In the genomic region with DNA sequence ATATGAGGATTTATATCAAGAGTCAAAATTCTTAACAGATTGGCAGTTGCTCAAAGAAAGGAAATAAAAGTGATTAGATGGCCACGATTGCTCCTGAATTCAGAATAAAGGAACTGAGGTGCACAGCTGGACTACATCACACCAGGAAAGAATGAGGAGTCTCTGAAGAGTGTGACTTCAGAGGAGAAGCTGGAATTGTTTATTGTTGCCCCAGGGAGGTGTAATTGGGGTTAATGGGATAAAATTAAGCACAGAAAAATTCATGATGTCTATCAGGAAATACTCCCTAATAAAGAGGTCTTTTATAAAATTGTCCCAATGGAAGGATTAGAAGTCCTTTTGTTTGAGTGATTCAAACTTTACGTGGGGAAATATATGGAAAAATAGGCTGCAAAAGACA, we compare ENCODE assay signal across 32 cellular contexts.
"Had no signal": no experiment of that assay in that cellular context is flagged by ENCODE, and none has a peak within 500 bp of the region (broad histone marks: within the 10 kb centered on the region; RNA-seq: fewer than 3 reads in every experiment).

No MANE protein-coding gene starts in this region.

- H3K27me3 Mint-ChIP-seq: activated B cell treated with CpG ODN at 0.5 μM for 24 hours; activated CD8-positive, alpha-beta T cell treated with anti-CD3 and anti-CD28 coated beads for 36 hours; activated naive CD8-positive, alpha-beta T cell treated with anti-CD3 and anti-CD28 coated beads for 36 hours; activated naive CD8-positive, alpha-beta T cell treated with anti-CD3 and anti-CD28 coated beads, Interleukin-2, amount 50 U/mL, for 24 hours; effector memory CD8-positive, alpha-beta T cell; T-helper 17 cell had no signal

- H3K4me1 Mint-ChIP-seq: activated B cell treated with CpG ODN at 0.5 μM for 24 hours; activated naive CD4-positive, alpha-beta T cell treated with anti-CD3 and anti-CD28 coated beads, Interleukin-2, amount 50 U/mL, for 24 hours; activated naive CD8-positive, alpha-beta T cell treated with anti-CD3 and anti-CD28 coated beads for 36 hours; activated naive CD8-positive, alpha-beta T cell treated with anti-CD3 and anti-CD28 coated beads, Interleukin-2, amount 50 U/mL, for 24 hours; activated T-helper 17 cell treated with anti-CD3 and anti-CD28 coated beads, Interleukin-2, amount 50 U/mL, for 72 hours; T-helper 17 cell had no signal

- ATAC-seq: activated CD4-positive, CD25-positive, alpha-beta regulatory T cell treated with anti-CD3 and anti-CD28 coated beads, Interleukin-2, amount 50 U/mL, for 24 hours; activated CD8-positive, alpha-beta T cell treated with anti-CD3 and anti-CD28 coated beads for 36 hours; activated naive CD8-positive, alpha-beta T cell treated with anti-CD3 and anti-CD28 coated beads, Interleukin-2, amount 50 U/mL, for 24 hours; activated T-cell treated with anti-CD3 and anti-CD28 coated beads, Interleukin-2, amount 50 U/mL, for 4 hours; activated T-helper 17 cell treated with anti-CD3 and anti-CD28 coated beads, Interleukin-2, amount 50 U/mL, for 72 hours; body of pancreas; effector memory CD8-positive, alpha-beta T cell; foreskin keratinocyte; gastroesophageal sphincter; heart right ventricle; T-helper 17 cell had no signal

- H3K4me1 ChIP-seq: adrenal gland, body of pancreas, foreskin keratinocyte, gastroesophageal sphincter, heart right ventricle had no signal

- DNase-seq: activated B cell treated with CpG ODN at 0.5 μM for 24 hours; activated CD4-positive, alpha-beta T cell treated with anti-CD3 and anti-CD28 coated beads for 48 hours; activated CD4-positive, alpha-beta T cell treated with anti-CD3 and anti-CD28 coated beads, Interleukin-2, amount 50 U/mL, for 1 hour; activated CD4-positive, alpha-beta T cell treated with anti-CD3 and anti-CD28 coated beads, Interleukin-2, amount 50 U/mL, for 48 hours; activated CD8-positive, alpha-beta memory T cell treated with anti-CD3 and anti-CD28 coated beads for 24 hours; activated CD8-positive, alpha-beta T cell treated with anti-CD3 and anti-CD28 coated beads for 36 hours; activated effector memory CD4-positive, alpha-beta T cell treated with anti-CD3 and anti-CD28 coated beads, Interleukin-2, amount 50 U/mL, for 16 hours; activated naive CD4-positive, alpha-beta T cell treated with anti-CD3 and anti-CD28 coated beads for 36 hours; activated naive CD8-positive, alpha-beta T cell treated with anti-CD3 and anti-CD28 coated beads for 36 hours; activated naive CD8-positive, alpha-beta T cell treated with anti-CD3 and anti-CD28 coated beads, Interleukin-2, amount 50 U/mL, for 24 hours; activated T-cell treated with anti-CD3 and anti-CD28 coated beads, Interleukin-2, amount 50 U/mL, for 4 hours; adrenal gland; amygdala; aorta; body of pancreas; caudate nucleus; cortex of kidney; dermis blood vessel endothelial cell; effector CD4-positive, alpha-beta T cell; effector memory CD8-positive, alpha-beta T cell; erythroblast; foreskin keratinocyte; heart right ventricle; T-helper 17 cell; T1000; WERI-Rb-1 had no signal

- H3K4me3 Mint-ChIP-seq: activated B cell treated with CpG ODN at 0.5 μM for 24 hours; activated CD8-positive, alpha-beta T cell treated with anti-CD3 and anti-CD28 coated beads for 36 hours; activated naive CD4-positive, alpha-beta T cell treated with anti-CD3 and anti-CD28 coated beads for 36 hours; activated naive CD4-positive, alpha-beta T cell treated with anti-CD3 and anti-CD28 coated beads, Interleukin-2, amount 50 U/mL, for 24 hours; activated naive CD8-positive, alpha-beta T cell treated with anti-CD3 and anti-CD28 coated beads for 36 hours; activated naive CD8-positive, alpha-beta T cell treated with anti-CD3 and anti-CD28 coated beads, Interleukin-2, amount 50 U/mL, for 24 hours; activated T-cell treated with anti-CD3 and anti-CD28 coated beads, Interleukin-2, amount 50 U/mL, for 4 hours; activated T-helper 17 cell treated with anti-CD3 and anti-CD28 coated beads, Interleukin-2, amount 50 U/mL, for 72 hours; effector memory CD8-positive, alpha-beta T cell; T-helper 17 cell; T-helper 2 cell treated with Interferon-gamma antibody and Interleukin-4, amounts not matched to agents 5 μg/mL and 100 μg/mL, for 36 hours had no signal

- H3K9me3 ChIP-seq: adrenal gland, body of pancreas, esophagus muscularis mucosa, gastroesophageal sphincter had no signal

- H3K36me3 ChIP-seq: adrenal gland, esophagus muscularis mucosa, gastroesophageal sphincter, heart right ventricle, WERI-Rb-1 had no signal

- H3K27ac Mint-ChIP-seq: activated B cell treated with CpG ODN at 0.5 μM for 24 hours; activated CD8-positive, alpha-beta T cell treated with anti-CD3 and anti-CD28 coated beads for 36 hours; activated naive CD4-positive, alpha-beta T cell treated with anti-CD3 and anti-CD28 coated beads for 36 hours; activated naive CD4-positive, alpha-beta T cell treated with anti-CD3 and anti-CD28 coated beads, Interleukin-2, amount 50 U/mL, for 24 hours; activated naive CD8-positive, alpha-beta T cell treated with anti-CD3 and anti-CD28 coated beads for 36 hours; activated naive CD8-positive, alpha-beta T cell treated with anti-CD3 and anti-CD28 coated beads, Interleukin-2, amount 50 U/mL, for 24 hours; activated T-helper 17 cell treated with anti-CD3 and anti-CD28 coated beads, Interleukin-2, amount 50 U/mL, for 72 hours; effector memory CD8-positive, alpha-beta T cell; T-helper 17 cell; T-helper 2 cell treated with Interferon-gamma antibody and Interleukin-4, amounts not matched to agents 5 μg/mL and 100 μg/mL, for 36 hours had no signal

- H3K27me3 ChIP-seq: adrenal gland, body of pancreas, esophagus muscularis mucosa, gastroesophageal sphincter, heart right ventricle had no signal

- H3K9me3 Mint-ChIP-seq: activated naive CD4-positive, alpha-beta T cell treated with anti-CD3 and anti-CD28 coated beads for 36 hours; activated naive CD4-positive, alpha-beta T cell treated with anti-CD3 and anti-CD28 coated beads, Interleukin-2, amount 50 U/mL, for 24 hours; activated naive CD8-positive, alpha-beta T cell treated with anti-CD3 and anti-CD28 coated beads for 36 hours; T-helper 2 cell treated with Interferon-gamma antibody and Interleukin-4, amounts not matched to agents 5 μg/mL and 100 μg/mL, for 36 hours had no signal

- H3K4me3 ChIP-seq: adrenal gland, body of pancreas, esophagus muscularis mucosa, gastroesophageal sphincter, heart right ventricle had no signal

- H3K36me3 Mint-ChIP-seq: activated naive CD4-positive, alpha-beta T cell treated with anti-CD3 and anti-CD28 coated beads, Interleukin-2, amount 50 U/mL, for 24 hours; activated naive CD8-positive, alpha-beta T cell treated with anti-CD3 and anti-CD28 coated beads for 36 hours had no signal
